Comparison of ENCODE assay signal across 17 cellular contexts in genomic region chr16:53484542-53484941, GRCh38.
"Had no signal": no experiment of that assay in that cellular context is flagged by ENCODE, and none has a peak within 500 bp of the region (broad histone marks: within the 10 kb centered on the region; RNA-seq: fewer than 3 reads in every experiment).

No MANE protein-coding gene starts in this region.

- H3K27ac Mint-ChIP-seq: endodermal cell; nephron progenitor cell; stimulated activated effector memory CD8-positive, alpha-beta T cell treated with anti-CD3 and anti-CD28 coated beads, Interleukin-12 subunit alpha, Interleukin-12 subunit beta, amount 100 ng/mL, for 72 hours had no signal

- DNase-seq: effector CD4-positive, alpha-beta T cell; endodermal cell; heart right ventricle; kidney; left cardiac atrium; mesendoderm; naive B cell; nephron progenitor cell; stimulated activated CD4-positive, alpha-beta T cell treated with anti-CD3 and anti-CD28 coated beads, Interleukin-2, amount 100 ng/mL, for 48 hours; stimulated activated naive CD8-positive, alpha-beta T cell treated with anti-CD3 and anti-CD28 coated beads, Interleukin-15, Interleukin-2, amounts not matched to agents 100 U/mL and 50 U/mL, for 24 hours; thyroid gland; upper lobe of left lung had no signal

- H3K9me3 ChIP-seq: suprapubic skin, thyroid gland, vagina had no signal

- H3K4me1 Mint-ChIP-seq: endodermal cell, naive B cell, nephron progenitor cell had no signal

- H3K9me3 Mint-ChIP-seq: stimulated activated effector memory CD8-positive, alpha-beta T cell treated with anti-CD3 and anti-CD28 coated beads, Interleukin-12 subunit alpha, Interleukin-12 subunit beta, amount 100 ng/mL, for 72 hours had no signal

- H3K4me3 ChIP-seq: coronary artery, heart right ventricle, smooth muscle cell, suprapubic skin, thyroid gland, upper lobe of left lung, vagina had no signal

- H3K4me3 Mint-ChIP-seq: endodermal cell; naive B cell; nephron progenitor cell; stimulated activated effector memory CD8-positive, alpha-beta T cell treated with anti-CD3 and anti-CD28 coated beads, Interleukin-12 subunit alpha, Interleukin-12 subunit beta, amount 100 ng/mL, for 72 hours had no signal

- ATAC-seq: left cardiac atrium; stimulated activated effector memory CD8-positive, alpha-beta T cell treated with anti-CD3 and anti-CD28 coated beads, Interleukin-12 subunit alpha, Interleukin-12 subunit beta, amount 100 ng/mL, for 72 hours; stimulated activated naive CD8-positive, alpha-beta T cell treated with anti-CD3 and anti-CD28 coated beads, Interleukin-15, Interleukin-2, amounts not matched to agents 100 U/mL and 50 U/mL, for 24 hours had no signal

- H3K27me3 ChIP-seq: heart right ventricle, suprapubic skin, thyroid gland, upper lobe of left lung, vagina had no signal

- H3K27me3 Mint-ChIP-seq: naive B cell had no signal

- H3K27ac ChIP-seq: coronary artery, suprapubic skin, thyroid gland, upper lobe of left lung, vagina had no signal

- H3K4me1 ChIP-seq: suprapubic skin, thyroid gland, upper lobe of left lung, vagina had no signal
